Comparison of ENCODE assay signal across 10 cellular contexts in genomic region chr5:139503036-139503817, GRCh38. TPM values are rescaled to one million over a fixed set of nuclear protein-coding genes. Genes with fewer than 3 reads are reported as not detected.
"Had no signal": no experiment of that assay in that cellular context is flagged by ENCODE, and none has a peak within 500 bp of the region (broad histone marks: within the 10 kb centered on the region; RNA-seq: fewer than 3 reads in every experiment).

No MANE protein-coding gene starts in this region.

RNA-seq across cellular contexts. Expression of gene SMIM33, which starts 32.4 kb away (rescaled TPM):
- total RNA-seq: breast epithelium, esophagus muscularis mucosa, foreskin keratinocyte, left cardiac atrium, left ventricle myocardium superior, neural crest cell, omental fat pad had no signal
- polyA plus RNA-seq: foreskin keratinocyte, heart left ventricle, keratinocyte had no signal

RNA-seq across cellular contexts. Expression of gene ECSCR, which starts 40.7 kb away (rescaled TPM):
- total RNA-seq: activated CD8-positive, alpha-beta T cell treated with anti-CD3 and anti-CD28 coated beads, Interleukin-2, amount 10 ng/mL, durations not matched to agents 7 days and 5 days; foreskin keratinocyte; neural crest cell had no signal
- polyA plus RNA-seq: foreskin keratinocyte, keratinocyte had no signal
